ENCODE assay signal across 1 cellular context in genomic region chr4:141635726-141636076, GRCh38.
TF ChIP-seq lines count a peak whose summit lies in the region.

No MANE protein-coding gene starts in this region.

TF ChIP-seq in GM12878, 131 proteins besides CTCF, POLR2A, EP300 and RAD21 (continued from another document and continues in another):
- TF ChIP-seq USF1 (IDR thresholded peaks at IDR 0.05; ENCODE audit: borderline replicate concordance, extremely low read length, insufficient read depth, low read depth, low read length) (no peak), TARDBP (IDR thresholded peaks at IDR 0.05; ENCODE audit: borderline replicate concordance) (no peak), KLF5 (IDR thresholded peaks at IDR 0.05; ENCODE audit: partially characterized antibody) (no peak), MXI1 (IDR thresholded peaks at IDR 0.05; ENCODE audit: low read depth, low read length) (0 out of 2 replicates have a peak, but pooled peaks have one; percentile 18), TAF1 (IDR thresholded peaks at IDR 0.05; ENCODE audit: borderline replicate concordance, low read depth, low read length) (no peak), BHLHE40 (IDR thresholded peaks at IDR 0.05; ENCODE audit: borderline replicate concordance in 1 of 2, low read depth in 2 of 2, low read length in 1 of 2) (0 out of 4 replicates have a peak, but pooled peaks of 1 of the 2 experiments have one; percentile 24), SMAD1 (IDR thresholded peaks at IDR 0.05; ENCODE audit: low read depth, partially characterized antibody) (no peak), ZNF622 (IDR thresholded peaks at IDR 0.05) (no peak), ZNF207 (IDR thresholded peaks at IDR 0.05; ENCODE audit: borderline replicate concordance) (no peak), SPI1 (IDR thresholded peaks at IDR 0.05; ENCODE audit: borderline replicate concordance, insufficient read depth, low read depth, low read length) (peak; percentile 61; the same call in 1 of the 2 replicates), CBX5 (IDR thresholded peaks at IDR 0.05; ENCODE audit: low read depth) (0 out of 2 replicates have a peak, but pooled peaks have one; percentile 32), SP1 (IDR thresholded peaks at IDR 0.05; ENCODE audit: low read depth, low read length) (no peak), CUX1 (IDR thresholded peaks at IDR 0.05; ENCODE audit: insufficient replicate concordance, low read depth, low read length) (peak; percentile 32), HCFC1 (IDR thresholded peaks at IDR 0.05; ENCODE audit: low read length) (no peak), JUNB (IDR thresholded peaks at IDR 0.05) (peak; percentile 16; the same call in 1 of the 2 replicates), ELK1 (IDR thresholded peaks at IDR 0.05; ENCODE audit: low read depth, low read length) (no peak), STAT3 (IDR thresholded peaks at IDR 0.05; ENCODE audit: low read depth, low read length) (no peak), EED (IDR thresholded peaks at IDR 0.05; ENCODE audit: low read depth) (no peak), FOS (IDR thresholded peaks at IDR 0.05; ENCODE audit: borderline replicate concordance, extremely low read depth, insufficient read length) (no peak), SUZ12 (IDR thresholded peaks at IDR 0.05; ENCODE audit: unreplicated experiment) (no peak), POU2F2 (IDR thresholded peaks at IDR 0.05; ENCODE audit: borderline replicate concordance, low read depth, low read length) (peak; percentile 82; the same call in 2 of the 3 replicates), CEBPZ (IDR thresholded peaks at IDR 0.05; ENCODE audit: low read depth, low read length) (no peak), TBL1XR1 (IDR thresholded peaks at IDR 0.05; ENCODE audit: low read depth, low read length) (0 out of 2 replicates have a peak, but pooled peaks have one; percentile 22), IKZF1 (conservative IDR thresholded peaks at IDR 0.05) (no peak), HDGF (IDR thresholded peaks at IDR 0.05) (no peak), MTA2 (IDR thresholded peaks at IDR 0.05; ENCODE audit: low read depth) (no peak), GABPA (IDR thresholded peaks at IDR 0.05; ENCODE audit: low read depth) (no peak), NFYA (IDR thresholded peaks at IDR 0.05; ENCODE audit: borderline replicate concordance, low read depth, low read length) (no peak), FOXM1 (IDR thresholded peaks at IDR 0.05; ENCODE audit: low read depth, low read length) (peak; percentile 70), RUNX3 (IDR thresholded peaks at IDR 0.05; ENCODE audit: low read length) (0 out of 2 replicates have a peak, but pooled peaks have one; percentile 25), SKIL (IDR thresholded peaks at IDR 0.05; ENCODE audit: low read depth, poor library complexity, severe bottlenecking) (no peak), POLR2AphosphoS5 (IDR thresholded peaks at IDR 0.05; ENCODE audit: low read length) (peak; percentile 41; the same call in 1 of the 2 replicates), IRF5 (IDR thresholded peaks at IDR 0.05; ENCODE audit: borderline replicate concordance) (no peak), ATF2 (IDR thresholded peaks at IDR 0.05; ENCODE audit: low read length) (peak; percentile 51; the same call in 1 of the 2 replicates), SREBF1 (IDR thresholded peaks at IDR 0.05; ENCODE audit: low read length) (no peak), NRF1 (conservative IDR thresholded peaks at IDR 0.05; ENCODE audit: low read depth, low read length) (no peak), MEF2A (IDR thresholded peaks at IDR 0.05; ENCODE audit: insufficient read depth, low read depth, low read length) (0 out of 2 replicates have a peak, but pooled peaks have one; percentile 11), E2F8 (IDR thresholded peaks at IDR 0.05; ENCODE audit: low read depth, partially characterized antibody) (no peak), CREM (IDR thresholded peaks at IDR 0.05; ENCODE audit: low read depth) (peak; percentile 10; the same call in 1 of the 2 replicates), RBBP5 (conservative IDR thresholded peaks at IDR 0.05) (no peak), CREB1 (IDR thresholded peaks at IDR 0.05; ENCODE audit: low read depth) (no peak), WRNIP1 (IDR thresholded peaks at IDR 0.05; ENCODE audit: borderline replicate concordance, low read depth, low read length) (no peak)
